Comparison of ENCODE assay signal across 17 cellular contexts in the genomic region with DNA sequence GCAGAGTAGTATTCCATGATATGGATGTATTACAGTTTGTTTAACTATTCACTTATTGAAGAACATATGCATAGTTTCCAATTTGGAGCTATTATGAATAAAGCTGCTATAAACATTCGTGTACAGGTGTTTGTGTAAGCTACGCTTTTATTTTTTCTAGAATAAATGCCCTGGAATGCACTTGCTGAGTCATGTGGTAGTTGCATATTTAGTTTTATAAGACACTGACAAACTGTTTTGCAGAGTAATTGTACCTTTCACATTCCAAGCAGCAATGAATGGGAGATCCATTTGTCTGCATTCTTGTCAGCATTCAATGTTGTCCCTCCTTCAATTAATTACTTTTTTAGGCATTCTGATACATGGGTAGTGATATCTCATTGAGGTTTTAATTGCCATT.
DNase-seq lines count a peak whose midpoint lies in the region; ATAC-seq, FAIRE-seq and TF ChIP-seq lines count a peak whose summit lies in the region.
"Had no signal": no experiment of that assay in that cellular context is flagged by ENCODE, and none has a peak within 500 bp of the region (broad histone marks: within the 10 kb centered on the region; RNA-seq: fewer than 3 reads in every experiment).

No MANE protein-coding gene starts in this region.

- FAIRE-seq in astrocyte (lab: Jason Lieb, UNC), result no peak

- DNase-seq in A172 (ENCODE audit: low spot score) (peak; percentile 54), H4 (ENCODE audit: low spot score) (peak; percentile 45), astrocyte (ENCODE audit: low read depth) (peak; percentile 65), mesothelial cell of epicardium (ENCODE audit: low spot score in 2 of 2, unreplicated experiment in 2 of 2) (no peak), GM13977 (ENCODE audit: low spot score) (no peak)
- DNase-seq: 8988T; ACHN; C1 segment of cervical spinal cord; CD4-positive, alpha-beta T cell; DMS153; DMS79 treated with DMSO at 0.1 percent for 48 hours; GDM1; GM23248; H9; IMR-90 had no signal

- H3K27ac Mint-ChIP-seq in astrocyte (ENCODE audit: unreplicated experiment) (no peak overlapping the region), mesothelial cell of epicardium (peak overlapping the region; percentile 36)
- H3K27ac Mint-ChIP-seq: CD4-positive, alpha-beta T cell had no signal

- H3K27me3 ChIP-seq in astrocyte (ENCODE audit: insufficient read depth, low read length), result no peaks in the 10 kb centered on the region

- H3K9me3 ChIP-seq in astrocyte (ENCODE audit: insufficient read depth, low read depth, low read length), result no peaks in the 10 kb centered on the region

- H3K36me3 ChIP-seq in astrocyte (ENCODE audit: insufficient read depth, low read length), result no peaks in the 10 kb centered on the region

- no peak overlapping the region for H3K9ac ChIP-seq in astrocyte (ENCODE audit: low read length)
- H3K9ac ChIP-seq: GM23248 had no signal

- H3K4me3 Mint-ChIP-seq in astrocyte (ENCODE audit: unreplicated experiment) (no peak overlapping the region), mesothelial cell of epicardium (no peak overlapping the region)
- H3K4me3 Mint-ChIP-seq: CD4-positive, alpha-beta T cell; H9 had no signal

- no peaks in the 10 kb centered on the region for H3K79me2 ChIP-seq in astrocyte (ENCODE audit: insufficient read depth, low read length)

- H3K36me3 Mint-ChIP-seq in astrocyte (ENCODE audit: low read depth, unreplicated experiment) (peaks cover 2% of the 10 kb centered on the region), mesothelial cell of epicardium (no peaks in the 10 kb centered on the region)

- H3K4me1 ChIP-seq in astrocyte (ENCODE audit: insufficient read depth, low read length), result peaks cover 4% of the 10 kb centered on the region

- ATAC-seq in HG03280 (IDR thresholded peaks at IDR 0.05; ENCODE audit: unreplicated experiment) (no peak), GM21390 (IDR thresholded peaks at IDR 0.05; ENCODE audit: unreplicated experiment) (no peak)

- H4K20me1 ChIP-seq in astrocyte (ENCODE audit: insufficient read depth, low read length), result no peaks in the 10 kb centered on the region

- no peak overlapping the region for H2AFZ ChIP-seq in astrocyte (ENCODE audit: low read depth, low read length)
- H2AFZ ChIP-seq: GM23248 had no signal

- H3K27me3 Mint-ChIP-seq in astrocyte (ENCODE audit: low read depth, unreplicated experiment) (no peaks in the 10 kb centered on the region), mesothelial cell of epicardium (ENCODE audit: low read depth) (no peaks in the 10 kb centered on the region)
- H3K27me3 Mint-ChIP-seq: CD4-positive, alpha-beta T cell had no signal

- in situ Hi-C loops in GM13977 (cut with MboI; ENCODE audit: low pct_unique_long_range_greater_than_20kb, low sequenced_read_pairs, unreplicated experiment), result no loop called here

- H3K4me3 ChIP-seq in astrocyte (ENCODE audit: insufficient read depth, low read depth, low read length), result no peak overlapping the region
- H3K4me3 ChIP-seq: GM23248 had no signal

- peaks cover 8% of the 10 kb centered on the region for H3K4me1 Mint-ChIP-seq in astrocyte (ENCODE audit: low read depth, unreplicated experiment)
- H3K4me1 Mint-ChIP-seq in mesothelial cell of epicardium, result peaks cover 13% of the 10 kb centered on the region

- no peak overlapping the region for H3K4me2 ChIP-seq in astrocyte (ENCODE audit: low read length)

- peaks cover 6% of the 10 kb centered on the region for H3K9me3 Mint-ChIP-seq in astrocyte (ENCODE audit: unreplicated experiment)
- H3K9me3 Mint-ChIP-seq in mesothelial cell of epicardium, result peaks cover 9% of the 10 kb centered on the region

- TF ChIP-seq CTCF in astrocyte (IDR thresholded peaks at IDR 0.05; ENCODE audit: insufficient read depth, low read depth, low read length), result no peak
- no peak for TF ChIP-seq CTCF in mesothelial cell of epicardium (IDR thresholded peaks at IDR 0.05; ENCODE audit: unreplicated experiment)
- no peak for TF ChIP-seq CTCF in GM13977 (IDR thresholded peaks at IDR 0.05; ENCODE audit: extremely low read depth, insufficient read depth, missing control alignments)

- H3K27ac ChIP-seq in astrocyte (ENCODE audit: low read depth, low read length), result no peak overlapping the region
- H3K27ac ChIP-seq: GM23248 had no signal

Comparison
In these comparisons a context has a peak if more than half of its experiments do, and no peak if none do; other contexts are left out.
1. DNase-seq: peak in A172 (single experiment), H4 (single experiment) and astrocyte (single experiment); none in mesothelial cell of epicardium (0 of 2) and GM13977 (single experiment).